10 cellular contexts compared by ENCODE assay signal in the genomic region with DNA sequence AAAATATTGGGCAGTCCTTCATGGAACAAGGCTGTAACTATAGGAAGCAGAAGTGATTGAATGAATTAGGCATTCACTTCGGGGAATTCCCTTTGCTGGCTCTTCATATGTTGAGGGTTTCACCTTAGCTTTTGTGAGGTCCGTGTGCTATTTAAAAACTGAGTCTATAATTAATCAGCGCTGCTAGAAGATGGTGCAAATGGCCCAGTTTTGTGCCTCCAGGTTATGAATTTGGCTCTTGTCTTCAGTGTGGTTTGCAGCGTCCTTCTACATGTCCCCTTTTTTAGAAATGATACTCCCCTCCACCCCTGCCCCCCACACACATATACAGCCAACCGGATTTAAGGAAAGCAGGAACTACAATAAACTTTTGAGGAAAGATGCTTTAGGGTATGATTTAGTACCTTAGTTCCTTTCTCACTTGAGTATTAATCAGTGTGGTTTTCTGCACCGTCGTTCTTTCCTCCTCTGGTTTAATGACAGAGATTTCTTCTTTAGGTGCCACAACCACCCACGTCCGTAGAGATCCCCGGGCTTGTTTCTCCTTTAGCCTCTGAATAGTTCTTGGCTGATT.
A peak's percentile ranks its signal among the peaks of the same experiment; 100 is the strongest.
DNase-seq lines count a peak whose midpoint lies in the region; ATAC-seq and TF ChIP-seq lines count a peak whose summit lies in the region.
"Had no signal": no experiment of that assay in that cellular context is flagged by ENCODE, and none has a peak within 500 bp of the region (broad histone marks: within the 10 kb centered on the region; RNA-seq: fewer than 3 reads in every experiment).

No MANE protein-coding gene starts in this region.

- no peak for TF ChIP-seq CTCF in GM12864 (IDR thresholded peaks at IDR 0.05; ENCODE audit: low read depth, low read length, missing control alignments)
- TF ChIP-seq CTCF in WTC11 (IDR thresholded peaks at IDR 0.05) = no peak
- TF ChIP-seq CTCF in osteoblast (IDR thresholded peaks at IDR 0.05; ENCODE audit: extremely low read depth, low read depth, low read length) = no peak

- H3K9me3 Mint-ChIP-seq in WTC11 = no peaks in the 10 kb centered on the region
- H3K9me3 Mint-ChIP-seq: activated naive CD4-positive, alpha-beta T cell treated with anti-CD3 and anti-CD28 coated beads, Interleukin-2, amount 50 U/mL, for 24 hours had no signal

- H3K4me3 ChIP-seq in GM12864 (ENCODE audit: low read depth, low read length) = peak overlapping the region; percentile 29
- no peak overlapping the region for H3K4me3 ChIP-seq in osteoblast (ENCODE audit: insufficient read depth, low read length)
- H3K4me3 ChIP-seq in effector memory CD4-positive, alpha-beta T cell (ENCODE audit: insufficient read depth, low read depth, low read length, poor library complexity, severe bottlenecking) = no peak overlapping the region
- H3K4me3 ChIP-seq: prostate gland had no signal

- peak; percentile 67 for ATAC-seq in GM19328 (IDR thresholded peaks at IDR 0.05; ENCODE audit: unreplicated experiment)
- ATAC-seq in HG02884 (IDR thresholded peaks at IDR 0.05; ENCODE audit: unreplicated experiment) = peak; percentile 94
- ATAC-seq in WTC11 = no peak

- no peaks in the 10 kb centered on the region for H3K27me3 ChIP-seq in osteoblast (ENCODE audit: insufficient read depth, low read length)
- no peaks in the 10 kb centered on the region for H3K27me3 ChIP-seq in effector memory CD4-positive, alpha-beta T cell (replicated peaks; ENCODE audit: control insufficient read depth, insufficient read depth, low read length, poor library complexity, severe bottlenecking)

- no peaks in the 10 kb centered on the region for H3K79me2 ChIP-seq in osteoblast (ENCODE audit: insufficient read depth, low read length)

- CTCF ChIA-PET in WTC11 (lab: Charles Lee) = interaction anchor here (1.3 kb wide), 1 partner anchor 97 kb away, joined by 3 read pairs; no protein-coding TSS in a partner anchor

- peak overlapping the region; percentile 25; the same call in 1 of the 2 replicates for H3K27ac Mint-ChIP-seq in WTC11
- H3K27ac Mint-ChIP-seq: activated naive CD4-positive, alpha-beta T cell treated with anti-CD3 and anti-CD28 coated beads, Interleukin-2, amount 50 U/mL, for 24 hours had no signal

- POLR2A ChIA-PET in WTC11 (lab: Charles Lee) = no interaction called here

- H4K20me1 ChIP-seq in osteoblast (ENCODE audit: insufficient read depth, low read length) = no peaks in the 10 kb centered on the region

- H3K4me2 ChIP-seq in osteoblast (ENCODE audit: insufficient read depth, low read length) = no peak overlapping the region

- no peak for DNase-seq in GM12864 (ENCODE audit: low read depth)
- DNase-seq in WTC11 (ENCODE audit: low spot score) = no peak
- no peak for DNase-seq in activated CD8-positive, alpha-beta memory T cell treated with anti-CD3 and anti-CD28 coated beads, Interleukin-2, amount 50 U/mL, for 4 hours
- no peak for DNase-seq in osteoblast (ENCODE audit: insufficient read length, low spot score, missing footprints)
- DNase-seq in epidermal melanocyte (ENCODE audit: insufficient read length, low spot score) = no peak
- no peak for DNase-seq in effector memory CD4-positive, alpha-beta T cell

- no peak overlapping the region for H3K4me3 Mint-ChIP-seq in WTC11
- H3K4me3 Mint-ChIP-seq: activated naive CD4-positive, alpha-beta T cell treated with anti-CD3 and anti-CD28 coated beads, Interleukin-2, amount 50 U/mL, for 24 hours had no signal

- H3K27ac ChIP-seq in osteoblast (ENCODE audit: low read depth, low read length) = no peak overlapping the region
- H3K27ac ChIP-seq in effector memory CD4-positive, alpha-beta T cell (ENCODE audit: insufficient read depth, low read length, poor library complexity, severe bottlenecking) = no peak overlapping the region
- H3K27ac ChIP-seq: prostate gland had no signal

- peaks cover 9% of the 10 kb centered on the region for H3K36me3 ChIP-seq in osteoblast (ENCODE audit: insufficient read depth, low read length)
- peaks cover 16% of the 10 kb centered on the region for H3K36me3 ChIP-seq in effector memory CD4-positive, alpha-beta T cell (ENCODE audit: control insufficient read depth, insufficient read depth, low read length)
- H3K36me3 ChIP-seq: prostate gland had no signal

- no peaks in the 10 kb centered on the region for H3K9me3 ChIP-seq in osteoblast (ENCODE audit: low read depth, low read length)
- H3K9me3 ChIP-seq in effector memory CD4-positive, alpha-beta T cell (ENCODE audit: control insufficient read depth, low read length) = no peaks in the 10 kb centered on the region
- H3K9me3 ChIP-seq: prostate gland had no signal

- H2AFZ ChIP-seq in osteoblast (ENCODE audit: low read length) = no peak overlapping the region

- H3K4me1 Mint-ChIP-seq in WTC11 = 0 out of 2 replicates have a peak, but pooled peaks cover 3% of the 10 kb centered on the region

- peaks cover 11% of the 10 kb centered on the region for H3K36me3 Mint-ChIP-seq in WTC11

- H3K27me3 Mint-ChIP-seq in WTC11 (ENCODE audit: low read depth) = no peaks in the 10 kb centered on the region
- H3K27me3 Mint-ChIP-seq: activated naive CD4-positive, alpha-beta T cell treated with anti-CD3 and anti-CD28 coated beads, Interleukin-2, amount 50 U/mL, for 24 hours had no signal

- H3K4me1 ChIP-seq in osteoblast (ENCODE audit: insufficient read depth, low read length) = no peaks in the 10 kb centered on the region
- H3K4me1 ChIP-seq in effector memory CD4-positive, alpha-beta T cell (ENCODE audit: control insufficient read depth, insufficient read depth, low read length, poor library complexity, severe bottlenecking) = no peaks in the 10 kb centered on the region
- H3K4me1 ChIP-seq: prostate gland had no signal

TF ChIP-seq in WTC11, 78 proteins besides CTCF, POLR2A, EP300 and RAD21 (continues in another document):
- TF ChIP-seq, protein P1, sequence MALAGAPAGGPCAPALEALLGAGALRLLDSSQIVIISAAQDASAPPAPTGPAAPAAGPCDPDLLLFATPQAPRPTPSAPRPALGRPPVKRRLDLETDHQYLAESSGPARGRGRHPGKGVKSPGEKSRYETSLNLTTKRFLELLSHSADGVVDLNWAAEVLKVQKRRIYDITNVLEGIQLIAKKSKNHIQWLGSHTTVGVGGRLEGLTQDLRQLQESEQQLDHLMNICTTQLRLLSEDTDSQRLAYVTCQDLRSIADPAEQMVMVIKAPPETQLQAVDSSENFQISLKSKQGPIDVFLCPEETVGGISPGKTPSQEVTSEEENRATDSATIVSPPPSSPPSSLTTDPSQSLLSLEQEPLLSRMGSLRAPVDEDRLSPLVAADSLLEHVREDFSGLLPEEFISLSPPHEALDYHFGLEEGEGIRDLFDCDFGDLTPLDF (CRISPR knock-in tag; IDR thresholded peaks at IDR 0.05) = no peak
- no peak for TF ChIP-seq NR3C1 (CRISPR knock-in tag; conservative IDR thresholded peaks at IDR 0.05; ENCODE audit: low read depth)
- TF ChIP-seq, protein P2, sequence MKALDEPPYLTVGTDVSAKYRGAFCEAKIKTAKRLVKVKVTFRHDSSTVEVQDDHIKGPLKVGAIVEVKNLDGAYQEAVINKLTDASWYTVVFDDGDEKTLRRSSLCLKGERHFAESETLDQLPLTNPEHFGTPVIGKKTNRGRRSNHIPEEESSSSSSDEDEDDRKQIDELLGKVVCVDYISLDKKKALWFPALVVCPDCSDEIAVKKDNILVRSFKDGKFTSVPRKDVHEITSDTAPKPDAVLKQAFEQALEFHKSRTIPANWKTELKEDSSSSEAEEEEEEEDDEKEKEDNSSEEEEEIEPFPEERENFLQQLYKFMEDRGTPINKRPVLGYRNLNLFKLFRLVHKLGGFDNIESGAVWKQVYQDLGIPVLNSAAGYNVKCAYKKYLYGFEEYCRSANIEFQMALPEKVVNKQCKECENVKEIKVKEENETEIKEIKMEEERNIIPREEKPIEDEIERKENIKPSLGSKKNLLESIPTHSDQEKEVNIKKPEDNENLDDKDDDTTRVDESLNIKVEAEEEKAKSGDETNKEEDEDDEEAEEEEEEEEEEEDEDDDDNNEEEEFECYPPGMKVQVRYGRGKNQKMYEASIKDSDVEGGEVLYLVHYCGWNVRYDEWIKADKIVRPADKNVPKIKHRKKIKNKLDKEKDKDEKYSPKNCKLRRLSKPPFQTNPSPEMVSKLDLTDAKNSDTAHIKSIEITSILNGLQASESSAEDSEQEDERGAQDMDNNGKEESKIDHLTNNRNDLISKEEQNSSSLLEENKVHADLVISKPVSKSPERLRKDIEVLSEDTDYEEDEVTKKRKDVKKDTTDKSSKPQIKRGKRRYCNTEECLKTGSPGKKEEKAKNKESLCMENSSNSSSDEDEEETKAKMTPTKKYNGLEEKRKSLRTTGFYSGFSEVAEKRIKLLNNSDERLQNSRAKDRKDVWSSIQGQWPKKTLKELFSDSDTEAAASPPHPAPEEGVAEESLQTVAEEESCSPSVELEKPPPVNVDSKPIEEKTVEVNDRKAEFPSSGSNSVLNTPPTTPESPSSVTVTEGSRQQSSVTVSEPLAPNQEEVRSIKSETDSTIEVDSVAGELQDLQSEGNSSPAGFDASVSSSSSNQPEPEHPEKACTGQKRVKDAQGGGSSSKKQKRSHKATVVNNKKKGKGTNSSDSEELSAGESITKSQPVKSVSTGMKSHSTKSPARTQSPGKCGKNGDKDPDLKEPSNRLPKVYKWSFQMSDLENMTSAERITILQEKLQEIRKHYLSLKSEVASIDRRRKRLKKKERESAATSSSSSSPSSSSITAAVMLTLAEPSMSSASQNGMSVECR (CRISPR knock-in tag; IDR thresholded peaks at IDR 0.05; ENCODE audit: borderline replicate concordance) = no peak
- TF ChIP-seq, protein P3, sequence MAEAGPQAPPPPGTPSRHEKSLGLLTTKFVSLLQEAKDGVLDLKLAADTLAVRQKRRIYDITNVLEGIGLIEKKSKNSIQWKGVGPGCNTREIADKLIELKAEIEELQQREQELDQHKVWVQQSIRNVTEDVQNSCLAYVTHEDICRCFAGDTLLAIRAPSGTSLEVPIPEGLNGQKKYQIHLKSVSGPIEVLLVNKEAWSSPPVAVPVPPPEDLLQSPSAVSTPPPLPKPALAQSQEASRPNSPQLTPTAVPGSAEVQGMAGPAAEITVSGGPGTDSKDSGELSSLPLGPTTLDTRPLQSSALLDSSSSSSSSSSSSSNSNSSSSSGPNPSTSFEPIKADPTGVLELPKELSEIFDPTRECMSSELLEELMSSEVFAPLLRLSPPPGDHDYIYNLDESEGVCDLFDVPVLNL (CRISPR knock-in tag; IDR thresholded peaks at IDR 0.05; ENCODE audit: borderline replicate concordance, low read depth) = no peak
- TF ChIP-seq, protein P4, sequence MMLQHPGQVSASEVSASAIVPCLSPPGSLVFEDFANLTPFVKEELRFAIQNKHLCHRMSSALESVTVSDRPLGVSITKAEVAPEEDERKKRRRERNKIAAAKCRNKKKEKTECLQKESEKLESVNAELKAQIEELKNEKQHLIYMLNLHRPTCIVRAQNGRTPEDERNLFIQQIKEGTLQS (CRISPR knock-in tag; conservative IDR thresholded peaks at IDR 0.05) = no peak
- no peak for TF ChIP-seq MYBL2 (CRISPR knock-in tag; IDR thresholded peaks at IDR 0.05)
- TF ChIP-seq MXD4 (CRISPR knock-in tag; IDR thresholded peaks at IDR 0.05; ENCODE audit: borderline replicate concordance) = no peak
- TF ChIP-seq, protein P5, sequence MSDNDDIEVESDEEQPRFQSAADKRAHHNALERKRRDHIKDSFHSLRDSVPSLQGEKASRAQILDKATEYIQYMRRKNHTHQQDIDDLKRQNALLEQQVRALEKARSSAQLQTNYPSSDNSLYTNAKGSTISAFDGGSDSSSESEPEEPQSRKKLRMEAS (CRISPR knock-in tag; IDR thresholded peaks at IDR 0.05) = no peak
